In genomic region chr12:75722714-75723200, GRCh38 we compare ENCODE assay signal across 1 cellular context.
TF ChIP-seq lines count a peak whose summit lies in the region.

No MANE protein-coding gene starts in this region.

TF ChIP-seq in HepG2, 621 proteins besides CTCF, POLR2A, EP300 and RAD21 (continued from another document and continues in another):
- TF ChIP-seq NFAT5 (CRISPR knock-in tag; IDR thresholded peaks at IDR 0.05): no peak
- no peak for TF ChIP-seq ZNF12 (CRISPR knock-in tag; IDR thresholded peaks at IDR 0.05)
- TF ChIP-seq SRF (IDR thresholded peaks at IDR 0.05; ENCODE audit: low read depth, low read length): no peak
- TF ChIP-seq TBX3 (IDR thresholded peaks at IDR 0.05; ENCODE audit: borderline replicate concordance): no peak
- TF ChIP-seq PBX3 (CRISPR knock-in tag; IDR thresholded peaks at IDR 0.05; ENCODE audit: borderline replicate concordance): no peak
- TF ChIP-seq, protein P1, sequence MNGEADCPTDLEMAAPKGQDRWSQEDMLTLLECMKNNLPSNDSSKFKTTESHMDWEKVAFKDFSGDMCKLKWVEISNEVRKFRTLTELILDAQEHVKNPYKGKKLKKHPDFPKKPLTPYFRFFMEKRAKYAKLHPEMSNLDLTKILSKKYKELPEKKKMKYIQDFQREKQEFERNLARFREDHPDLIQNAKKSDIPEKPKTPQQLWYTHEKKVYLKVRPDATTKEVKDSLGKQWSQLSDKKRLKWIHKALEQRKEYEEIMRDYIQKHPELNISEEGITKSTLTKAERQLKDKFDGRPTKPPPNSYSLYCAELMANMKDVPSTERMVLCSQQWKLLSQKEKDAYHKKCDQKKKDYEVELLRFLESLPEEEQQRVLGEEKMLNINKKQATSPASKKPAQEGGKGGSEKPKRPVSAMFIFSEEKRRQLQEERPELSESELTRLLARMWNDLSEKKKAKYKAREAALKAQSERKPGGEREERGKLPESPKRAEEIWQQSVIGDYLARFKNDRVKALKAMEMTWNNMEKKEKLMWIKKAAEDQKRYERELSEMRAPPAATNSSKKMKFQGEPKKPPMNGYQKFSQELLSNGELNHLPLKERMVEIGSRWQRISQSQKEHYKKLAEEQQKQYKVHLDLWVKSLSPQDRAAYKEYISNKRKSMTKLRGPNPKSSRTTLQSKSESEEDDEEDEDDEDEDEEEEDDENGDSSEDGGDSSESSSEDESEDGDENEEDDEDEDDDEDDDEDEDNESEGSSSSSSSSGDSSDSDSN (CRISPR knock-in tag; IDR thresholded peaks at IDR 0.05): no peak
- TF ChIP-seq, protein P2, sequence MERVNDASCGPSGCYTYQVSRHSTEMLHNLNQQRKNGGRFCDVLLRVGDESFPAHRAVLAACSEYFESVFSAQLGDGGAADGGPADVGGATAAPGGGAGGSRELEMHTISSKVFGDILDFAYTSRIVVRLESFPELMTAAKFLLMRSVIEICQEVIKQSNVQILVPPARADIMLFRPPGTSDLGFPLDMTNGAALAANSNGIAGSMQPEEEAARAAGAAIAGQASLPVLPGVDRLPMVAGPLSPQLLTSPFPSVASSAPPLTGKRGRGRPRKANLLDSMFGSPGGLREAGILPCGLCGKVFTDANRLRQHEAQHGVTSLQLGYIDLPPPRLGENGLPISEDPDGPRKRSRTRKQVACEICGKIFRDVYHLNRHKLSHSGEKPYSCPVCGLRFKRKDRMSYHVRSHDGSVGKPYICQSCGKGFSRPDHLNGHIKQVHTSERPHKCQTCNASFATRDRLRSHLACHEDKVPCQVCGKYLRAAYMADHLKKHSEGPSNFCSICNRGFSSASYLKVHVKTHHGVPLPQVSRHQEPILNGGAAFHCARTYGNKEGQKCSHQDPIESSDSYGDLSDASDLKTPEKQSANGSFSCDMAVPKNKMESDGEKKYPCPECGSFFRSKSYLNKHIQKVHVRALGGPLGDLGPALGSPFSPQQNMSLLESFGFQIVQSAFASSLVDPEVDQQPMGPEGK (CRISPR knock-in tag; IDR thresholded peaks at IDR 0.05): no peak
- TF ChIP-seq HDAC2 (CRISPR knock-in tag; IDR thresholded peaks at IDR 0.05): 0 out of 2 replicates have a peak, but pooled peaks have one; percentile 26
- TF ChIP-seq EHMT2 (IDR thresholded peaks at IDR 0.05; ENCODE audit: borderline replicate concordance, low read depth, low read length): no peak
- TF ChIP-seq MXD3 (CRISPR knock-in tag; IDR thresholded peaks at IDR 0.05): no peak
- TF ChIP-seq FOSL1 (CRISPR knock-in tag; IDR thresholded peaks at IDR 0.05; ENCODE audit: borderline replicate concordance): peak; percentile 71; the same call in 1 of the 2 replicates
- TF ChIP-seq ZNF607 (CRISPR knock-in tag; IDR thresholded peaks at IDR 0.05; ENCODE audit: borderline replicate concordance): no peak
- no peak for TF ChIP-seq PHF5A (CRISPR knock-in tag; IDR thresholded peaks at IDR 0.05; ENCODE audit: low read depth, unreplicated experiment)
- no peak for TF ChIP-seq MIER3 (CRISPR knock-in tag; IDR thresholded peaks at IDR 0.05; ENCODE audit: borderline replicate concordance)
- no peak for TF ChIP-seq SRSF9 (IDR thresholded peaks at IDR 0.05; ENCODE audit: borderline replicate concordance, insufficient read depth, low read depth, low read length, poor library complexity, severe bottlenecking)
- TF ChIP-seq ZNF160 (CRISPR knock-in tag; IDR thresholded peaks at IDR 0.05): no peak
- TF ChIP-seq EED (CRISPR knock-in tag; IDR thresholded peaks at IDR 0.05): no peak
- TF ChIP-seq, protein P3, sequence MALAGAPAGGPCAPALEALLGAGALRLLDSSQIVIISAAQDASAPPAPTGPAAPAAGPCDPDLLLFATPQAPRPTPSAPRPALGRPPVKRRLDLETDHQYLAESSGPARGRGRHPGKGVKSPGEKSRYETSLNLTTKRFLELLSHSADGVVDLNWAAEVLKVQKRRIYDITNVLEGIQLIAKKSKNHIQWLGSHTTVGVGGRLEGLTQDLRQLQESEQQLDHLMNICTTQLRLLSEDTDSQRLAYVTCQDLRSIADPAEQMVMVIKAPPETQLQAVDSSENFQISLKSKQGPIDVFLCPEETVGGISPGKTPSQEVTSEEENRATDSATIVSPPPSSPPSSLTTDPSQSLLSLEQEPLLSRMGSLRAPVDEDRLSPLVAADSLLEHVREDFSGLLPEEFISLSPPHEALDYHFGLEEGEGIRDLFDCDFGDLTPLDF (CRISPR knock-in tag; IDR thresholded peaks at IDR 0.05): no peak
- TF ChIP-seq HOXA3 (CRISPR knock-in tag; IDR thresholded peaks at IDR 0.05): no peak
- no peak for TF ChIP-seq ZNF816 (CRISPR knock-in tag; IDR thresholded peaks at IDR 0.05; ENCODE audit: borderline replicate concordance)
- TF ChIP-seq, protein P4, sequence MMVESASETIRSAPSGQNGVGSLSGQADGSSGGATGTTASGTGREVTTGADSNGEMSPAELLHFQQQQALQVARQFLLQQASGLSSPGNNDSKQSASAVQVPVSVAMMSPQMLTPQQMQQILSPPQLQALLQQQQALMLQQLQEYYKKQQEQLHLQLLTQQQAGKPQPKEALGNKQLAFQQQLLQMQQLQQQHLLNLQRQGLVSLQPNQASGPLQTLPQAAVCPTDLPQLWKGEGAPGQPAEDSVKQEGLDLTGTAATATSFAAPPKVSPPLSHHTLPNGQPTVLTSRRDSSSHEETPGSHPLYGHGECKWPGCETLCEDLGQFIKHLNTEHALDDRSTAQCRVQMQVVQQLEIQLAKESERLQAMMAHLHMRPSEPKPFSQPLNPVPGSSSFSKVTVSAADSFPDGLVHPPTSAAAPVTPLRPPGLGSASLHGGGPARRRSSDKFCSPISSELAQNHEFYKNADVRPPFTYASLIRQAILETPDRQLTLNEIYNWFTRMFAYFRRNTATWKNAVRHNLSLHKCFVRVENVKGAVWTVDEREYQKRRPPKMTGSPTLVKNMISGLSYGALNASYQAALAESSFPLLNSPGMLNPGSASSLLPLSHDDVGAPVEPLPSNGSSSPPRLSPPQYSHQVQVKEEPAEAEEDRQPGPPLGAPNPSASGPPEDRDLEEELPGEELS (CRISPR knock-in tag; IDR thresholded peaks at IDR 0.05): no peak
- no peak for TF ChIP-seq ZNF318 (CRISPR knock-in tag; IDR thresholded peaks at IDR 0.05)
- TF ChIP-seq MED13 (CRISPR knock-in tag; IDR thresholded peaks at IDR 0.05): no peak
- 0 out of 2 replicates have a peak, but pooled peaks have one; percentile 10 for TF ChIP-seq RARA (CRISPR knock-in tag; IDR thresholded peaks at IDR 0.05)
- 0 out of 2 replicates have a peak, but pooled peaks have one; percentile 47 for TF ChIP-seq ELF3 (CRISPR knock-in tag; IDR thresholded peaks at IDR 0.05)
- TF ChIP-seq AKAP8 (CRISPR knock-in tag; IDR thresholded peaks at IDR 0.05): no peak
- TF ChIP-seq ATRX (CRISPR knock-in tag; IDR thresholded peaks at IDR 0.05; ENCODE audit: borderline replicate concordance): no peak
- no peak for TF ChIP-seq SALL1 (CRISPR knock-in tag; IDR thresholded peaks at IDR 0.05)
